Comparison of ENCODE assay signal across 9 cellular contexts in genomic region chr3:4830586-4830914, GRCh38.
DNase-seq lines count a peak whose midpoint lies in the region; ATAC-seq, FAIRE-seq and TF ChIP-seq lines count a peak whose summit lies in the region.
"Had no signal": no experiment of that assay in that cellular context is flagged by ENCODE, and none has a peak within 500 bp of the region (broad histone marks: within the 10 kb centered on the region; RNA-seq: fewer than 3 reads in every experiment).

No MANE protein-coding gene starts in this region.

- no peaks in the 10 kb centered on the region for H3K9me3 ChIP-seq in A549

- H3K4me2 ChIP-seq in A549: peak overlapping the region; percentile 66

- CTCF ChIA-PET in A549 (lab: Yijun Ruan, JAX): interaction anchor here (0.9 to 1.2 kb wide), 2 partner anchors 78 to 119 kb away, joined by 4 read pairs; no protein-coding TSS in a partner anchor

- H3K4me3 ChIP-seq in A549 (peak overlapping the region; percentile 6; the same call in 1 of the 3 replicates), brain microvascular endothelial cell (ENCODE audit: low read depth, low read length) (peak overlapping the region; percentile 28)

- ATAC-seq in A549 (no peak), HG03139 (IDR thresholded peaks at IDR 0.05; ENCODE audit: unreplicated experiment) (no peak)
- ATAC-seq in naive thymus-derived CD8-positive, alpha-beta T cell: no peak

- POLR2A ChIA-PET in A549 (lab: Yijun Ruan, JAX): no interaction called here
- POLR2A ChIA-PET in naive thymus-derived CD8-positive, alpha-beta T cell (lab: Charles Lee): interaction anchor here (0.5 to 1.3 kb wide), 2 partner anchors 9 to 509 kb away, joined by 6 to 8 read pairs; no protein-coding TSS in a partner anchor

- no peak for TF ChIP-seq EP300 in A549 (IDR thresholded peaks at IDR 0.05)

- H3K27ac Mint-ChIP-seq in HFFc6: peak overlapping the region; percentile 82
- peak overlapping the region; percentile 94 to 100 (median 98) for H3K27ac Mint-ChIP-seq in naive thymus-derived CD8-positive, alpha-beta T cell

- H3K4me3 Mint-ChIP-seq in HFFc6: peak overlapping the region; percentile 78
- peak overlapping the region; percentile 78 to 98 (median 91) for H3K4me3 Mint-ChIP-seq in naive thymus-derived CD8-positive, alpha-beta T cell

- TF ChIP-seq POLR2A in A549 (IDR thresholded peaks at IDR 0.05; ENCODE audit: low read length): no peak

- no peaks in the 10 kb centered on the region for H3K27me3 ChIP-seq in brain microvascular endothelial cell (replicated peaks)

- H3K9me3 Mint-ChIP-seq in HFFc6: no peaks in the 10 kb centered on the region
- peaks cover 0 to 2% (median 0%) of the 10 kb centered on the region in 9 donors for H3K9me3 Mint-ChIP-seq in naive thymus-derived CD8-positive, alpha-beta T cell

- no peaks in the 10 kb centered on the region for H3K36me3 ChIP-seq in brain microvascular endothelial cell (replicated peaks)

- TF ChIP-seq CTCF in A549 (IDR thresholded peaks at IDR 0.05): no peak
- TF ChIP-seq CTCF in HFFc6 (IDR thresholded peaks at IDR 0.05): no peak
- TF ChIP-seq CTCF in brain microvascular endothelial cell (IDR thresholded peaks at IDR 0.05; ENCODE audit: low read depth, low read length, missing control alignments): no peak

- no peaks in the 10 kb centered on the region for H3K27me3 Mint-ChIP-seq in HFFc6 (ENCODE audit: insufficient read depth)
- peaks cover 0 to 2% (median 0%) of the 10 kb centered on the region in 5 donors for H3K27me3 Mint-ChIP-seq in naive thymus-derived CD8-positive, alpha-beta T cell

- peaks cover 65% of the 10 kb centered on the region for H3K4me1 ChIP-seq in A549

- no peak for FAIRE-seq in A549 (lab: Jason Lieb, UNC)

- DNase-seq in A549 (ENCODE audit: low read depth in 1 of 2, low spot score in 1 of 2): no peak
- no peak for DNase-seq in HFFc6
- DNase-seq in brain microvascular endothelial cell: no peak
- DNase-seq in naive thymus-derived CD8-positive, alpha-beta T cell: no peak
- DNase-seq in NCI-H2171 (lab: John Stamatoyannopoulos, UW): no peak
- DNase-seq in SIG-M5 (lab: John Stamatoyannopoulos, UW): no peak
- no peak for DNase-seq in NCI-H510A (lab: John Stamatoyannopoulos, UW)
- DNase-seq: DMS 273 treated with DMSO at 0.1 percent for 48 hours had no signal

- H3K27ac ChIP-seq in A549 (peak overlapping the region; percentile 80 to 83), brain microvascular endothelial cell (peak overlapping the region; percentile 97)

- peaks cover 34% of the 10 kb centered on the region for H3K4me1 Mint-ChIP-seq in HFFc6 (ENCODE audit: low read depth)
- peaks cover 63 to 98% (median 92%) of the 10 kb centered on the region in 4 donors for H3K4me1 Mint-ChIP-seq in naive thymus-derived CD8-positive, alpha-beta T cell

- WGBS in A549 (ENCODE audit: missing lambda C conversion rate): 88% methylated on average over 5 of the region's 5 CpGs

- 0 out of 2 replicates have a peak, but pooled peaks cover 4% of the 10 kb centered on the region for H3K36me3 Mint-ChIP-seq in HFFc6 (ENCODE audit: low read depth)
- no peaks in the 10 kb centered on the region for H3K36me3 Mint-ChIP-seq in naive thymus-derived CD8-positive, alpha-beta T cell

- no peak for TF ChIP-seq RAD21 in A549 (conservative IDR thresholded peaks at IDR 0.05 in 1 of 2, IDR thresholded peaks at IDR 0.05 in 1 of 2)

- in situ Hi-C loops in brain microvascular endothelial cell (cut with HindIII; ENCODE audit: low pct_ligation_motif_present, low sequenced_read_pairs): no loop called here

TF ChIP-seq in A549, 52 proteins besides CTCF, POLR2A, EP300 and RAD21:
- TF ChIP-seq TFCP2L1 (CRISPR knock-in tag; IDR thresholded peaks at IDR 0.05) (no peak), MAZ (IDR thresholded peaks at IDR 0.05; ENCODE audit: borderline replicate concordance, low read depth, low read length) (no peak), ZNF302 (CRISPR knock-in tag; IDR thresholded peaks at IDR 0.05) (no peak), CHD4 (IDR thresholded peaks at IDR 0.05; ENCODE audit: borderline replicate concordance) (no peak), RFX5 (IDR thresholded peaks at IDR 0.05) (no peak), KDM5A (IDR thresholded peaks at IDR 0.05) (no peak)
